18 cellular contexts compared by ENCODE assay signal in genomic region chr12:108318472-108319275, GRCh38. TPM values are rescaled to one million over a fixed set of nuclear protein-coding genes. Genes with fewer than 3 reads are reported as not detected.
A peak's percentile ranks its signal among the peaks of the same experiment; 100 is the strongest.
DNase-seq lines count a peak whose midpoint lies in the region; ATAC-seq and TF ChIP-seq lines count a peak whose summit lies in the region.
"Had no signal": no experiment of that assay in that cellular context is flagged by ENCODE, and none has a peak within 500 bp of the region (broad histone marks: within the 10 kb centered on the region; RNA-seq: fewer than 3 reads in every experiment).

No MANE protein-coding gene starts in this region.

- no CpG with 5 or more reads among the region's 6 CpGs for WGBS in mesendoderm (ENCODE audit: extremely low coverage, insufficient coverage, low lambda C conversion rate)
- WGBS in tibial nerve, 2 donors = 59% methylated on average over 6 of the region's 6 CpGs

- DNase-seq in Right ventricle myocardium inferior (ENCODE audit: missing footprints) (no peak), right atrium auricular region (ENCODE audit: low spot score) (no peak), cerebellar nuclear complex (lab: John Stamatoyannopoulos, UW) (peak; percentile 36 to 44), mesendoderm (no peak), thoracic aorta (ENCODE audit: low spot score) (no peak), T-helper 9 cell (no peak), tibial nerve (ENCODE audit: low spot score in 2 of 2) (no peak), globus pallidus (ENCODE audit: low spot score) (no peak)
- DNase-seq: 8988T; BE2C; CD8-positive, alpha-beta T cell; DMS79; KG1; NCI-H1417 treated with DMSO at 0.1 percent for 48 hours; NCI-H1930; NCI-H526 treated with DMSO at 0.1 percent for 48 hours had no signal

- peak overlapping the region; percentile 86 for H2AK5ac ChIP-seq in mesendoderm (ENCODE audit: low read length)

- no peak for TF ChIP-seq EP300 in tibial nerve (IDR thresholded peaks at IDR 0.05)

- ATAC-seq in Right ventricle myocardium inferior (peak; percentile 64), thoracic aorta (ENCODE audit: insufficient number of reproducible peaks, low FRiP score, low read depth) (no peak)
- ATAC-seq: CD8-positive, alpha-beta T cell; HepG2 had no signal

- H4K5ac ChIP-seq in mesendoderm (ENCODE audit: low read length) = no peak overlapping the region

- TF ChIP-seq CTCF in right atrium auricular region (IDR thresholded peaks at IDR 0.05) = no peak
- TF ChIP-seq CTCF in thoracic aorta (IDR thresholded peaks at IDR 0.05) = no peak
- TF ChIP-seq CTCF in tibial nerve (IDR thresholded peaks at IDR 0.05) = no peak

- H3K27ac ChIP-seq in right atrium auricular region (no peak overlapping the region), mesendoderm (ENCODE audit: low read depth, low read length) (no peak overlapping the region), thoracic aorta (peak overlapping the region; percentile 15 to 43), tibial nerve (no peak overlapping the region)

- no peak overlapping the region for H2BK15ac ChIP-seq in mesendoderm (replicated peaks; ENCODE audit: low read depth)

- no peaks in the 10 kb centered on the region for H3K36me3 ChIP-seq in right atrium auricular region
- H3K36me3 ChIP-seq in mesendoderm (ENCODE audit: control insufficient read depth, insufficient read depth, low read length) = no peaks in the 10 kb centered on the region
- no peaks in the 10 kb centered on the region for H3K36me3 ChIP-seq in thoracic aorta
- H3K36me3 ChIP-seq in tibial nerve = no peaks in the 10 kb centered on the region
- H3K36me3 ChIP-seq: BE2C had no signal

- no peak overlapping the region for H4K8ac ChIP-seq in mesendoderm (ENCODE audit: low read depth, low read length)

- no peak overlapping the region for H3K18ac ChIP-seq in mesendoderm (ENCODE audit: low read length)

- no peaks in the 10 kb centered on the region for H3K79me2 ChIP-seq in mesendoderm (ENCODE audit: control insufficient read depth, insufficient read depth, low read length)

- no peaks in the 10 kb centered on the region for H3K9me3 ChIP-seq in right atrium auricular region
- H3K9me3 ChIP-seq in thoracic aorta = no peaks in the 10 kb centered on the region
- no peaks in the 10 kb centered on the region for H3K9me3 ChIP-seq in tibial nerve
- H3K9me3 ChIP-seq: BE2C had no signal

- H3K27me3 ChIP-seq in right atrium auricular region (no peaks in the 10 kb centered on the region), mesendoderm (ENCODE audit: insufficient read depth, low read length, poor library complexity) (no peaks in the 10 kb centered on the region), thoracic aorta (replicated peaks; ENCODE audit: insufficient read depth) (no peaks in the 10 kb centered on the region), tibial nerve (no peaks in the 10 kb centered on the region)
- H3K27me3 ChIP-seq: BE2C had no signal

- H3K4me3 ChIP-seq in right atrium auricular region (no peak overlapping the region), mesendoderm (ENCODE audit: low read length) (no peak overlapping the region), thoracic aorta (no peak overlapping the region), tibial nerve (no peak overlapping the region)

- H3K4me1 ChIP-seq in right atrium auricular region = peaks cover 0 to 12% of the 10 kb centered on the region in 2 donors
- peaks cover 5% of the 10 kb centered on the region for H3K4me1 ChIP-seq in mesendoderm (ENCODE audit: control insufficient read depth, low read depth, low read length)
- peaks cover 47 to 79% of the 10 kb centered on the region in 2 donors for H3K4me1 ChIP-seq in thoracic aorta (ENCODE audit: control insufficient read depth in 1 of 2, low read depth in 2 of 2)
- peaks cover 0 to 14% (median 0%) of the 10 kb centered on the region in 4 donors for H3K4me1 ChIP-seq in tibial nerve

- no peak for TF ChIP-seq POLR2A in tibial nerve (IDR thresholded peaks at IDR 0.05)

- peak overlapping the region; percentile 20 for H2BK5ac ChIP-seq in mesendoderm (ENCODE audit: low read length)

- no peak overlapping the region for H3K4me2 ChIP-seq in mesendoderm (ENCODE audit: low read length)

- H3K4ac ChIP-seq in mesendoderm (ENCODE audit: low read depth, low read length) = no peak overlapping the region

- intact Hi-C loops in Right ventricle myocardium inferior (cut with DNase I) = no loop called here

- H3K9ac ChIP-seq in mesendoderm (ENCODE audit: low read length) = no peak overlapping the region

- peak overlapping the region; percentile 50 for H3K56ac ChIP-seq in mesendoderm (ENCODE audit: low read length)

- no peaks in the 10 kb centered on the region for H3K79me1 ChIP-seq in mesendoderm (ENCODE audit: low read length)

- no peak overlapping the region for H3K23ac ChIP-seq in mesendoderm (ENCODE audit: low read length)

- no peak overlapping the region for H2BK120ac ChIP-seq in mesendoderm (ENCODE audit: low read depth, low read length)

RNA-seq across cellular contexts. Expression of gene CMKLR1, which starts 20.4 kb away (rescaled TPM):
- 10.6 TPM for total RNA-seq in Right ventricle myocardium inferior
- 10 to 100 TPM in 1 of 2 donors, 1 to 10 TPM in 1; 6.2 to 11.0 TPM for total RNA-seq in right atrium auricular region
- 1.6 TPM for polyA plus RNA-seq in mesendoderm (2013, experiment 1 of 2)
- polyA plus RNA-seq in mesendoderm (2013, experiment 2 of 2) = 1.6 TPM
- total RNA-seq in thoracic aorta = 10 to 100 TPM; 56.6 to 73.8 TPM
- total RNA-seq in tibial nerve = 10 to 100 TPM in 3 of 4 donors, 1 to 10 TPM in 1; 7.1 to 23.2 (median 18.8) TPM
- total RNA-seq: CD8-positive, alpha-beta T cell; HepG2; OCI-LY7 had no signal
- polyA plus RNA-seq: HepG2 had no signal

Comparison
In these comparisons a context has a peak if more than half of its experiments do, and no peak if none do; other contexts are left out.
1. DNase-seq: peak in cerebellar nuclear complex (2 of 2); none in Right ventricle myocardium inferior (single experiment), right atrium auricular region (single experiment), mesendoderm (single experiment), thoracic aorta (single experiment), T-helper 9 cell (single experiment), tibial nerve (0 of 2) and globus pallidus (single experiment).
2. H3K27ac ChIP-seq: peak in thoracic aorta (2 of 2); none in right atrium auricular region (0 of 2), mesendoderm (single experiment) and tibial nerve (0 of 4).